In genomic region chr13:100673831-100674362, GRCh38 we compare ENCODE assay signal across 1 cellular context.
TF ChIP-seq lines count a peak whose summit lies in the region.

No MANE protein-coding gene starts in this region.

TF ChIP-seq in HepG2, 621 proteins besides CTCF, POLR2A, EP300 and RAD21 (continued from another document and continues in another):
- TF ChIP-seq ZNF331 (CRISPR knock-in tag; IDR thresholded peaks at IDR 0.05) (0 out of 2 replicates have a peak, but pooled peaks have one; percentile 23), ZNF12 (CRISPR knock-in tag; IDR thresholded peaks at IDR 0.05) (no peak), GATAD2A (CRISPR knock-in tag; IDR thresholded peaks at IDR 0.05) (peak; percentile 29; the same call in 1 of the 2 replicates), ZNF709 (CRISPR knock-in tag; IDR thresholded peaks at IDR 0.05) (0 out of 2 replicates have a peak, but pooled peaks have one; percentile 22), NFYC (CRISPR knock-in tag; IDR thresholded peaks at IDR 0.05) (0 out of 2 replicates have a peak, but pooled peaks have one; percentile 11), ZBTB21 (CRISPR knock-in tag; IDR thresholded peaks at IDR 0.05) (no peak), ZKSCAN5 (CRISPR knock-in tag; IDR thresholded peaks at IDR 0.05) (no peak), ZNF816 (CRISPR knock-in tag; IDR thresholded peaks at IDR 0.05; ENCODE audit: borderline replicate concordance) (no peak), KMT2B (CRISPR knock-in tag; IDR thresholded peaks at IDR 0.05) (peak; percentile 5; the same call in 1 of the 2 replicates), ZNF33B (CRISPR knock-in tag; IDR thresholded peaks at IDR 0.05) (no peak), DR1 (CRISPR knock-in tag; IDR thresholded peaks at IDR 0.05) (no peak), ZIK1 (CRISPR knock-in tag; IDR thresholded peaks at IDR 0.05; ENCODE audit: borderline replicate concordance, low read depth) (no peak), FOXK2 (IDR thresholded peaks at IDR 0.05) (no peak), TFE3 (CRISPR knock-in tag; IDR thresholded peaks at IDR 0.05) (no peak), MIXL1 (CRISPR knock-in tag; IDR thresholded peaks at IDR 0.05) (peak; percentile 3; the same call in 1 of the 2 replicates), HNRNPLL (IDR thresholded peaks at IDR 0.05; ENCODE audit: low read depth, low read length, poor library complexity, severe bottlenecking) (peak; percentile 74), ZFP91 (CRISPR knock-in tag; IDR thresholded peaks at IDR 0.05; ENCODE audit: borderline replicate concordance) (0 out of 2 replicates have a peak, but pooled peaks have one; percentile 14), HOXA7 (CRISPR knock-in tag; IDR thresholded peaks at IDR 0.05) (no peak), SOX6 (IDR thresholded peaks at IDR 0.05) (no peak), SOX6 (CRISPR knock-in tag; IDR thresholded peaks at IDR 0.05) (peak; percentile 42; the same call in 1 of the 2 replicates), RXRA (CRISPR knock-in tag; IDR thresholded peaks at IDR 0.05) (no peak), IRF2 (CRISPR knock-in tag; IDR thresholded peaks at IDR 0.05) (no peak), ZNF746 (CRISPR knock-in tag; IDR thresholded peaks at IDR 0.05) (no peak), TERF1 (CRISPR knock-in tag; IDR thresholded peaks at IDR 0.05) (no peak), SRSF1 (optimal IDR thresholded peaks at IDR 0.05; ENCODE audit: low read depth, low read length) (no peak), KLF12 (CRISPR knock-in tag; IDR thresholded peaks at IDR 0.05; ENCODE audit: borderline replicate concordance) (no peak), THYN1 (CRISPR knock-in tag; IDR thresholded peaks at IDR 0.05; ENCODE audit: borderline replicate concordance, low read depth) (no peak), BCL3 (CRISPR knock-in tag; IDR thresholded peaks at IDR 0.05) (no peak), ATF2 (CRISPR knock-in tag; IDR thresholded peaks at IDR 0.05) (no peak), AKNA (CRISPR knock-in tag; IDR thresholded peaks at IDR 0.05; ENCODE audit: borderline replicate concordance) (no peak), ZHX2 (IDR thresholded peaks at IDR 0.05; ENCODE audit: low read depth) (no peak), ZHX2 (CRISPR knock-in tag; IDR thresholded peaks at IDR 0.05; ENCODE audit: borderline replicate concordance) (no peak)
